ENCODE assay signal across 19 cellular contexts in genomic region chr15:100714034-100714748, GRCh38.
A peak's percentile ranks its signal among the peaks of the same experiment; 100 is the strongest.
DNase-seq lines count a peak whose midpoint lies in the region; ATAC-seq and TF ChIP-seq lines count a peak whose summit lies in the region.
"Had no signal": no experiment of that assay in that cellular context is flagged by ENCODE, and none has a peak within 500 bp of the region (broad histone marks: within the 10 kb centered on the region; RNA-seq: fewer than 3 reads in every experiment).

No MANE protein-coding gene starts in this region.

- H3K4me1 ChIP-seq in HCT116 (ENCODE audit: control insufficient read depth in 1 of 2, insufficient read depth in 2 of 2, low read length in 2 of 2) (peaks cover 47 to 84% of the 10 kb centered on the region in 2 experiments), RWPE2 (ENCODE audit: insufficient read depth, poor library complexity, severe bottlenecking) (peaks cover 24% of the 10 kb centered on the region), hepatocyte (ENCODE audit: insufficient read depth) (peaks cover 15% of the 10 kb centered on the region)

- H3K9me3 ChIP-seq in HCT116 (ENCODE audit: control insufficient read depth in 1 of 2, insufficient read depth in 1 of 2, low read depth in 1 of 2, low read length in 2 of 2) (no peaks in the 10 kb centered on the region), RWPE2 (ENCODE audit: severe bottlenecking) (no peaks in the 10 kb centered on the region), hepatocyte (ENCODE audit: low read depth) (no peaks in the 10 kb centered on the region)
- H3K9me3 ChIP-seq: gastroesophageal sphincter had no signal

- no peak overlapping the region for H3K4me3 Mint-ChIP-seq in type B pancreatic cell
- H3K4me3 Mint-ChIP-seq: activated B cell treated with CpG ODN at 0.5 μM for 24 hours; activated CD8-positive, alpha-beta T cell treated with anti-CD3 and anti-CD28 coated beads for 36 hours; activated T-cell treated with anti-CD3 and anti-CD28 coated beads, Interleukin-2, amount 50 U/mL, for 72 hours; CD8-positive, alpha-beta memory T cell had no signal

- H3K36me3 Mint-ChIP-seq in type B pancreatic cell = no peaks in the 10 kb centered on the region

- no peak for TF ChIP-seq RAD21 in HCT116 (IDR thresholded peaks at IDR 0.05; ENCODE audit: low read depth)

- peak overlapping the region; percentile 53 for H3K27ac Mint-ChIP-seq in type B pancreatic cell
- H3K27ac Mint-ChIP-seq: activated B cell treated with CpG ODN at 0.5 μM for 24 hours; activated CD8-positive, alpha-beta T cell treated with anti-CD3 and anti-CD28 coated beads for 36 hours; activated naive CD4-positive, alpha-beta T cell treated with anti-CD3 and anti-CD28 coated beads, Interleukin-2, amount 50 U/mL, for 72 hours; activated T-cell treated with anti-CD3 and anti-CD28 coated beads, Interleukin-2, amount 50 U/mL, for 72 hours; CD8-positive, alpha-beta memory T cell had no signal

- peaks cover 19% of the 10 kb centered on the region for H3K27me3 Mint-ChIP-seq in type B pancreatic cell
- H3K27me3 Mint-ChIP-seq: activated CD8-positive, alpha-beta T cell treated with anti-CD3 and anti-CD28 coated beads for 36 hours had no signal

- peaks cover 15% of the 10 kb centered on the region for H3K4me1 Mint-ChIP-seq in type B pancreatic cell (ENCODE audit: unreplicated experiment)
- H3K4me1 Mint-ChIP-seq: activated B cell treated with CpG ODN at 0.5 μM for 24 hours; CD8-positive, alpha-beta memory T cell had no signal

- 91% methylated on average over 13 of the region's 13 CpGs for WGBS in hepatocyte (ENCODE audit: low lambda C conversion rate, missing lambda C conversion rate)

- POLR2A ChIA-PET in HCT116 (lab: Charles Lee) = interaction anchor here (0.9 to 4.5 kb wide), 6 partner anchors 8 to 163 kb away, joined by 3 to 29 read pairs (median 4); no protein-coding TSS in a partner anchor

- H3K27me3 ChIP-seq in HCT116 (ENCODE audit: insufficient read depth, low read length) = no peaks in the 10 kb centered on the region
- no peaks in the 10 kb centered on the region for H3K27me3 ChIP-seq in RWPE2 (ENCODE audit: insufficient read depth, poor library complexity, severe bottlenecking)
- H3K27me3 ChIP-seq in hepatocyte = no peaks in the 10 kb centered on the region
- H3K27me3 ChIP-seq: gastroesophageal sphincter had no signal

- no peak for TF ChIP-seq POLR2A in HCT116 (IDR thresholded peaks at IDR 0.05; ENCODE audit: borderline replicate concordance, extremely low read depth, insufficient read depth, insufficient read length)

- intact Hi-C loops in HCT116 (cut with micrococcal nuclease) = no loop called here

- TF ChIP-seq CTCF in HCT116 (IDR thresholded peaks at IDR 0.05 in 2 of 3, conservative IDR thresholded peaks at IDR 0.05 in 1 of 3; ENCODE audit: borderline replicate concordance in 1 of 3, insufficient read depth in 1 of 3, low read depth in 2 of 3, low read length in 2 of 3) (no peak), RWPE2 (IDR thresholded peaks at IDR 0.05; ENCODE audit: poor library complexity, severe bottlenecking) (no peak), hepatocyte (IDR thresholded peaks at IDR 0.05; ENCODE audit: poor library complexity) (no peak), type B pancreatic cell (conservative IDR thresholded peaks at IDR 0.05) (no peak)

- H3K9ac ChIP-seq in HCT116 (ENCODE audit: low read length) = peak overlapping the region; percentile 68

- H2AFZ ChIP-seq in HCT116 (ENCODE audit: low read depth, low read length, poor library complexity, severe bottlenecking) = no peak overlapping the region
- H2AFZ ChIP-seq in hepatocyte = no peak overlapping the region

- H3K4me3 ChIP-seq in HCT116 (replicated peaks in 1 of 2; ENCODE audit: low read depth in 1 of 2, low read length in 2 of 2) (no peak overlapping the region), RWPE2 (ENCODE audit: severe bottlenecking) (no peak overlapping the region), hepatocyte (no peak overlapping the region)
- H3K4me3 ChIP-seq: gastroesophageal sphincter had no signal

- H3K4me2 ChIP-seq in HCT116 (ENCODE audit: low read length) (peak overlapping the region; percentile 35), hepatocyte (no peak overlapping the region)

- CTCF ChIA-PET in HCT116 (lab: Charles Lee) = interaction anchor here (1.0 kb wide), 1 partner anchor 157 kb away, joined by 3 read pairs; no protein-coding TSS in a partner anchor

- RAD21 ChIA-PET in HCT116 (lab: Charles Lee; ENCODE audit: low non-redundant PET in 1 of 2, low total read pairs in 2 of 2, uncharacterized antibody in 2 of 2, unreplicated experiment in 2 of 2) = interaction anchor here in 1 of 2 experiments (1.8 kb wide), 1 partner anchor 8 kb away, joined by 5 read pairs; no protein-coding TSS in a partner anchor

- ATAC-seq in HCT116 (no peak; the same call in none of the 2 replicates), RWPE2 (ENCODE audit: low read depth) (no peak), HG02840 (IDR thresholded peaks at IDR 0.05; ENCODE audit: low FRiP score, unreplicated experiment) (no peak)
- ATAC-seq: activated CD8-positive, alpha-beta T cell treated with anti-CD3 and anti-CD28 coated beads for 36 hours; activated naive CD4-positive, alpha-beta T cell treated with anti-CD3 and anti-CD28 coated beads, Interleukin-2, amount 50 U/mL, for 72 hours; activated T-cell treated with anti-CD3 and anti-CD28 coated beads, Interleukin-2, amount 50 U/mL, for 72 hours; gastroesophageal sphincter had no signal

- BruUV-seq in HCT116 (replicated peaks; lab: Mats Ljungman, UMichigan) = TSS peak; percentile 81

- H3K9me2 ChIP-seq in HCT116 (ENCODE audit: insufficient read depth) (no peaks in the 10 kb centered on the region), hepatocyte (replicated peaks; ENCODE audit: insufficient read depth) (no peaks in the 10 kb centered on the region)

- no peaks in the 10 kb centered on the region for H4K20me1 ChIP-seq in HCT116 (ENCODE audit: insufficient read depth)
- H4K20me1 ChIP-seq in hepatocyte (ENCODE audit: insufficient read depth, poor library complexity, severe bottlenecking) = no peaks in the 10 kb centered on the region

- no peaks in the 10 kb centered on the region; a peak in 1 of 4 replicates for H3K36me3 ChIP-seq in HCT116 (ENCODE audit: control insufficient read depth in 1 of 2, insufficient read depth in 2 of 2, low read length in 2 of 2)
- no peaks in the 10 kb centered on the region for H3K36me3 ChIP-seq in RWPE2 (ENCODE audit: low read depth)
- H3K36me3 ChIP-seq in hepatocyte (replicated peaks; ENCODE audit: insufficient read depth, low read depth) = no peaks in the 10 kb centered on the region
- H3K36me3 ChIP-seq: gastroesophageal sphincter had no signal

- H3K9me3 Mint-ChIP-seq in type B pancreatic cell = peaks cover 4% of the 10 kb centered on the region
- H3K9me3 Mint-ChIP-seq: activated B cell treated with CpG ODN at 0.5 μM for 24 hours had no signal

- DNase-seq in HCT116 (ENCODE audit: low read depth, low spot score) = no peak
- DNase-seq in RWPE2 (ENCODE audit: low spot score) = peak; percentile 56
- DNase-seq in hepatocyte (ENCODE audit: low spot score) = no peak
- no peak for DNase-seq in type B pancreatic cell (ENCODE audit: extremely low spot score, unreplicated experiment)
- DNase-seq in T1000 (lab: John Stamatoyannopoulos, UW) = no peak
- DNase-seq in NCI-H510A (lab: John Stamatoyannopoulos, UW) = no peak
- DNase-seq: activated B cell treated with CpG ODN at 0.5 μM for 24 hours; activated CD8-positive, alpha-beta T cell treated with anti-CD3 and anti-CD28 coated beads for 36 hours; activated T-cell treated with anti-CD3 and anti-CD28 coated beads, Interleukin-2, amount 50 U/mL, for 72 hours; CD8-positive, alpha-beta memory T cell; KG1; NCI-H1092; NCI-H2081 treated with DMSO at 0.1 percent for 48 hours; NCI-H510A treated with DMSO at 0.1 percent for 48 hours; SHP77 treated with DMSO at 0.1 percent for 48 hours; T-helper 2 cell had no signal

- no peaks in the 10 kb centered on the region for H3K79me2 ChIP-seq in HCT116 (ENCODE audit: insufficient read depth, low read length)
- no peaks in the 10 kb centered on the region for H3K79me2 ChIP-seq in hepatocyte

- peak overlapping the region; percentile 92 for H3K27ac ChIP-seq in HCT116 (ENCODE audit: low read depth, low read length)
- H3K27ac ChIP-seq in RWPE2 (ENCODE audit: poor library complexity, severe bottlenecking) = peak overlapping the region; percentile 100
- peak overlapping the region; percentile 52 for H3K27ac ChIP-seq in hepatocyte

TF ChIP-seq in HCT116, 20 proteins besides CTCF, POLR2A, EP300 and RAD21:
- no peak for TF ChIP-seq EZH2phosphoT487 (IDR thresholded peaks at IDR 0.05; ENCODE audit: borderline replicate concordance)
- no peak for TF ChIP-seq ZFX (IDR thresholded peaks at IDR 0.05)
- no peak for TF ChIP-seq TCF7L2 (IDR thresholded peaks at IDR 0.05; ENCODE audit: borderline replicate concordance, extremely low read depth, insufficient read depth, insufficient read length)
- no peak for TF ChIP-seq EZH2 (IDR thresholded peaks at IDR 0.05)
